8 cellular contexts compared by ENCODE assay signal in genomic region chr10:132397036-132397541, GRCh38. TPM values are rescaled to one million over a fixed set of nuclear protein-coding genes. Genes with fewer than 3 reads are reported as not detected.
A peak's percentile ranks its signal among the peaks of the same experiment; 100 is the strongest.
DNase-seq lines count a peak whose midpoint lies in the region; ATAC-seq and TF ChIP-seq lines count a peak whose summit lies in the region.

TSS of gene PWWP2B (plus strand) at chr10:132397200. CDS start at chr10:132397227, 27 bp downstream.

- peaks cover 6% of the 10 kb centered on the region for H3K79me2 ChIP-seq in neural cell (replicated peaks; ENCODE audit: insufficient read depth, low read length)

- peak within 1 kb of the TSS; percentile 74 for H3K9ac ChIP-seq in neural cell (ENCODE audit: low read length)

- H3K27ac ChIP-seq in C4-2B = peak within 1 kb of the TSS; percentile 97
- H3K27ac ChIP-seq in neural cell (ENCODE audit: low read length) = peak within 1 kb of the TSS; percentile 56

- H3K4me3 ChIP-seq in MG63 (peak within 1 kb of the TSS; percentile 62), fibroblast of mammary gland (ENCODE audit: control insufficient read depth, low read depth, low read length) (peak within 1 kb of the TSS; percentile 56), neural cell (ENCODE audit: low read length) (peak within 1 kb of the TSS; percentile 84)

- no peak for TF ChIP-seq EP300 in neural cell (conservative IDR thresholded peaks at IDR 0.05; ENCODE audit: poor library complexity, severe bottlenecking)

- H3K27me3 Mint-ChIP-seq in activated T-cell treated with anti-CD3 and anti-CD28 coated beads, Interleukin-2, amount 50 U/mL, for 4 hours (ENCODE audit: low read depth) = no peaks in the 10 kb centered on the region

- no peaks in the 10 kb centered on the region for H4K20me1 ChIP-seq in neural cell (ENCODE audit: insufficient read depth)

- no peaks in the 10 kb centered on the region for H3F3A ChIP-seq in neural cell (ENCODE audit: insufficient read depth, low read length, poor library complexity, severe bottlenecking)

- H3K27me3 ChIP-seq in MG63 (no peaks in the 10 kb centered on the region), neural cell (ENCODE audit: insufficient read depth, low read depth, low read length) (no peaks in the 10 kb centered on the region)

- TF ChIP-seq CTCF in C4-2B (conservative IDR thresholded peaks at IDR 0.05) (no peak), fibroblast of mammary gland (conservative IDR thresholded peaks at IDR 0.05; ENCODE audit: control insufficient read depth, insufficient read depth, low read depth, low read length) (no peak), neural cell (IDR thresholded peaks at IDR 0.05; ENCODE audit: poor library complexity, severe bottlenecking) (no peak)

- peak within 1 kb of the TSS; percentile 45 for H2AFZ ChIP-seq in neural cell (ENCODE audit: low read depth, low read length)

- DNase-seq in MG63 (peak; percentile 60), fibroblast of mammary gland (ENCODE audit: low read depth) (no peak), ureter (ENCODE audit: low spot score) (no peak), Ammon's horn (ENCODE audit: low spot score) (no peak)
- DNase-seq in activated T-cell treated with anti-CD3 and anti-CD28 coated beads, Interleukin-2, amount 50 U/mL, for 4 hours = peak; percentile 62

- TF ChIP-seq RAD21 in neural cell (conservative IDR thresholded peaks at IDR 0.05) = no peak

- no peaks in the 10 kb centered on the region for H3K9me2 ChIP-seq in neural cell (ENCODE audit: insufficient read depth, low read length)

- peaks cover 5% of the 10 kb centered on the region for H3K9me3 Mint-ChIP-seq in activated T-cell treated with anti-CD3 and anti-CD28 coated beads, Interleukin-2, amount 50 U/mL, for 4 hours

- peak; percentile 48 for ATAC-seq in GM21447 (IDR thresholded peaks at IDR 0.05; ENCODE audit: unreplicated experiment)
- peak; percentile 47 to 56 for ATAC-seq in activated T-cell treated with anti-CD3 and anti-CD28 coated beads, Interleukin-2, amount 50 U/mL, for 4 hours

- no peaks in the 10 kb centered on the region for H3K36me3 Mint-ChIP-seq in activated T-cell treated with anti-CD3 and anti-CD28 coated beads, Interleukin-2, amount 50 U/mL, for 4 hours (ENCODE audit: insufficient read depth)

- H3K4me2 ChIP-seq in neural cell (ENCODE audit: low read length) = peak within 1 kb of the TSS; percentile 88

- no peaks in the 10 kb centered on the region for H3K9me3 ChIP-seq in MG63
- H3K9me3 ChIP-seq in neural cell (ENCODE audit: low read length) = no peaks in the 10 kb centered on the region

- H3K4me1 Mint-ChIP-seq in activated T-cell treated with anti-CD3 and anti-CD28 coated beads, Interleukin-2, amount 50 U/mL, for 4 hours (ENCODE audit: low read depth) = peaks cover 20% of the 10 kb centered on the region

- peaks cover 7% of the 10 kb centered on the region for H3K36me3 ChIP-seq in MG63
- H3K36me3 ChIP-seq in neural cell (ENCODE audit: insufficient read depth, low read length) = no peaks in the 10 kb centered on the region

- peak within 1 kb of the TSS; percentile 81 for H3K4me3 Mint-ChIP-seq in activated T-cell treated with anti-CD3 and anti-CD28 coated beads, Interleukin-2, amount 50 U/mL, for 4 hours

TF ChIP-seq in neural cell, 6 proteins besides CTCF, POLR2A, EP300 and RAD21:
- TF ChIP-seq TAF1 (IDR thresholded peaks at IDR 0.05; ENCODE audit: low read depth) (no peak), REST (IDR thresholded peaks at IDR 0.05; ENCODE audit: borderline replicate concordance) (no peak), POLR2AphosphoS5 (IDR thresholded peaks at IDR 0.05) (peak; percentile 54), SMC3 (conservative IDR thresholded peaks at IDR 0.05; ENCODE audit: poor library complexity) (no peak), MXI1 (conservative IDR thresholded peaks at IDR 0.05; ENCODE audit: poor library complexity, severe bottlenecking) (peak; percentile 59)

RNA-seq across cellular contexts. Expression of gene PWWP2B, which starts in this region (rescaled TPM):
- 20.1 and 25.2 TPM in 2 replicates for total RNA-seq in MG63 (2014; rRNA removed; shearing (Covaris generic); ENCODE audit: low replicate concordance)
- total RNA-seq in activated T-cell treated with anti-CD3 and anti-CD28 coated beads, Interleukin-2, amount 50 U/mL, for 4 hours = 1 to 10 TPM; 3.3 to 4.3 (median 4.1) TPM
- polyA plus RNA-seq in neural cell = 10.7 and 13.0 TPM in 2 replicates
- 21.1 and 24.8 TPM in 2 replicates for polyA minus RNA-seq in neural cell
- total RNA-seq in ureter = 46.0 TPM

Comparison
In these comparisons a context has a peak if more than half of its experiments do, and no peak if none do; other contexts are left out.
1. DNase-seq: peak in MG63 (single experiment) and activated T-cell treated with anti-CD3 and anti-CD28 coated beads, Interleukin-2, amount 50 U/mL, for 4 hours (single experiment); none in fibroblast of mammary gland (single experiment), ureter (single experiment) and Ammon's horn (single experiment).
2. Peak in every context shown above with its lines, with median percentiles within 50 percentile points of each other: H3K4me3 ChIP-seq.